8 cellular contexts compared by ENCODE assay signal in the genomic region with DNA sequence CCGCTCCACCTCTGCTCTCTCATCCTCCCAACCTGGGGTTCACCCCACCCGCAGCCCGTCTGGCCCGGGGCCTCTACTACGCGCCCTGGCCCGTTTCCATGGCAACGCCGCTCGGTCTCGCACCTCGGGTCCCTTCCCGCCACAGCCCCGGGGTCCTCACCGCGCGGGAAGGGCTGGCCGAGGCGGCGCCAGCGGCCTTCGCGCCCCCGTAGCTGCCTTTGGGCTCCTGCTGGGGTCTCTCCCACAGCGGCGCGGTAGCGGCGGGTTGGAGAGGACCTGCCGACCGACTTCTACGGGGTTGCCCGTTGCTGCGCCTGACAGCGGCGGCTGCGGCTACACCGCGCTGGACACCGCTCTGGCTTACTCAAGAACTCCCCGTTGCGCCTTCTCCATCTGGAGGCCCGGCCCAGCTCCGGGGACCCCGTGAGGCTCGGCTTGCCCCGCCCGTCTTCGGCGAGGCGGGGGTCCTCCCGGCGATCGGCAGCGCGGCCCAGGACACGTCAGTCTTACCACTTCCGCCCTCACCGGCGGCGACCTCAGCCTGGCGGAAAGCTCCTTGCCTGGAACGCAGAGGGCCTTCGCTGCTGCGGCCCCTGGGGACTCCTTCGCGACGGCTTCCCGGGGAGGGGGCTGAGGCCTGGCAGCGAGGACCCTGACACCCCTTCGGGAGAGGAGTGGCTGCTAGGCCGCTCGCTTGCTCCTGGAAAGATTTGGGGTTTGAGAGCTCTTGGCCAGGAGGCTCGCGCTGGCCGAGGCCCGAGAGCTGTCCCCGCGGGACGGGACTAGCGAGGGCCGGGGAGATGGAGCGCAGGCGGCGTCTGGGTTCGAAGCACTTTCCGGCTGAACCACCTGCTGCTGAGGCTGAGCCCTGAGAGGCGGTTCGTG. TPM values are rescaled to one million over a fixed set of nuclear protein-coding genes. Genes with fewer than 3 reads are reported as not detected.
DNase-seq lines count a peak whose midpoint lies in the region; ATAC-seq and TF ChIP-seq lines count a peak whose summit lies in the region.

A gene with protein sequence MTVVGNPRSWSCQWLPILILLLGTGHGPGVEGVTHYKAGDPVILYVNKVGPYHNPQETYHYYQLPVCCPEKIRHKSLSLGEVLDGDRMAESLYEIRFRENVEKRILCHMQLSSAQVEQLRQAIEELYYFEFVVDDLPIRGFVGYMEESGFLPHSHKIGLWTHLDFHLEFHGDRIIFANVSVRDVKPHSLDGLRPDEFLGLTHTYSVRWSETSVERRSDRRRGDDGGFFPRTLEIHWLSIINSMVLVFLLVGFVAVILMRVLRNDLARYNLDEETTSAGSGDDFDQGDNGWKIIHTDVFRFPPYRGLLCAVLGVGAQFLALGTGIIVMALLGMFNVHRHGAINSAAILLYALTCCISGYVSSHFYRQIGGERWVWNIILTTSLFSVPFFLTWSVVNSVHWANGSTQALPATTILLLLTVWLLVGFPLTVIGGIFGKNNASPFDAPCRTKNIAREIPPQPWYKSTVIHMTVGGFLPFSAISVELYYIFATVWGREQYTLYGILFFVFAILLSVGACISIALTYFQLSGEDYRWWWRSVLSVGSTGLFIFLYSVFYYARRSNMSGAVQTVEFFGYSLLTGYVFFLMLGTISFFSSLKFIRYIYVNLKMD (minus strand): TSS at position 256 of the 885 bp plus-strand sequence. CDS start 422 bp downstream, outside the sequence.

- ATAC-seq in GM21360 (IDR thresholded peaks at IDR 0.05; ENCODE audit: unreplicated experiment), result peak; percentile 78

- POLR2A ChIA-PET in Caco-2 (lab: Charles Lee), result interaction anchor here (0.5 to 2.2 kb wide), 11 partner anchors 18 to 878 kb away, joined by 3 to 28 read pairs (median 7); partner anchors contain the start of genes CHMP4A, DCAF11, EMC9 and IRF9

- CTCF ChIA-PET in Caco-2 (lab: Charles Lee), result interaction anchor here (1.0 to 1.6 kb wide), 3 partner anchors 20 to 49 kb away, joined by 3 to 7 read pairs (median 4); partner anchors contain the start of genes IRF9, MDP1 and PSME2

- intact Hi-C loops in Caco-2 (cut with micrococcal nuclease; ENCODE audit: unreplicated experiment), result loop anchor here (1.0 kb wide), 2 partner anchors 18 to 34 kb away; partner anchors contain the start of genes CHMP4A and IRF9

- H3K36me3 Mint-ChIP-seq in Caco-2 (ENCODE audit: insufficient read depth, unreplicated experiment) (peaks cover 54% of the 10 kb centered on the region), endothelial cell (ENCODE audit: low read depth, unreplicated experiment) (peaks cover 33% of the 10 kb centered on the region)

- H3K4me3 ChIP-seq in Caco-2 (ENCODE audit: low read depth, low read length) (peak within 1 kb of the TSS; percentile 95), NT2/D1 (ENCODE audit: insufficient read length, low read depth) (peak within 1 kb of the TSS; percentile 72)

- TF ChIP-seq CTCF in Caco-2 (IDR thresholded peaks at IDR 0.05; ENCODE audit: insufficient read depth in 1 of 2, low read depth in 1 of 2, low read length in 1 of 2, severe bottlenecking in 1 of 2, unreplicated experiment in 1 of 2) (no peak), endothelial cell (IDR thresholded peaks at IDR 0.05; ENCODE audit: unreplicated experiment) (no peak)

- H3K4me1 ChIP-seq in Caco-2, result 0 out of 2 replicates have a peak, but pooled peaks cover 9% of the 10 kb centered on the region
- H3K4me1 ChIP-seq in NT2/D1 (ENCODE audit: insufficient read depth, insufficient read length), result no peaks in the 10 kb centered on the region

- H3K9me3 ChIP-seq in Caco-2, result no peaks in the 10 kb centered on the region
- peaks cover 12% of the 10 kb centered on the region; the same call in 1 of the 2 replicates for H3K9me3 ChIP-seq in NT2/D1 (ENCODE audit: insufficient read depth, low read length)

- no TSS peak for BruUV-seq in Caco-2 (replicated peaks; lab: Mats Ljungman, UMichigan)

- no peaks in the 10 kb centered on the region for H3K27me3 ChIP-seq in Caco-2 (replicated peaks; ENCODE audit: control insufficient read depth, insufficient read depth, low read length)
- no peaks in the 10 kb centered on the region for H3K27me3 ChIP-seq in NT2/D1 (ENCODE audit: insufficient read depth, insufficient read length)

- H3K4me1 Mint-ChIP-seq in Caco-2 (ENCODE audit: low read depth, unreplicated experiment) (peaks cover 11% of the 10 kb centered on the region), endothelial cell (ENCODE audit: unreplicated experiment) (peaks cover 24% of the 10 kb centered on the region)

- peak within 1 kb of the TSS; percentile 75 for H3K9ac ChIP-seq in NT2/D1 (ENCODE audit: insufficient read length, low read depth)

- H3K27me3 Mint-ChIP-seq in Caco-2 (ENCODE audit: insufficient read depth, unreplicated experiment) (no peaks in the 10 kb centered on the region), endothelial cell (ENCODE audit: unreplicated experiment) (peaks cover 21% of the 10 kb centered on the region)

- H3K9me3 Mint-ChIP-seq in Caco-2 (ENCODE audit: unreplicated experiment), result no peaks in the 10 kb centered on the region
- no peaks in the 10 kb centered on the region for H3K9me3 Mint-ChIP-seq in endothelial cell (ENCODE audit: unreplicated experiment)

- DNase-seq in Caco-2 (peak; percentile 88 to 90), HT-29 (ENCODE audit: low spot score) (peak; percentile 73), NT2/D1 (ENCODE audit: low read depth, low spot score) (peak; percentile 69), endothelial cell (ENCODE audit: low spot score) (peak; percentile 77), middle frontal gyrus (ENCODE audit: extremely low spot score, low spot score) (peak; percentile 58)
- peak; percentile 68 for DNase-seq in activated CD8-positive, alpha-beta memory T cell treated with anti-CD3 and anti-CD28 coated beads, Interleukin-2, amount 50 U/mL, for 24 hours (ENCODE audit: extremely low read depth)
- DNase-seq in stimulated activated CD8-positive, alpha-beta memory T cell treated with anti-CD3 and anti-CD28 coated beads, Interleukin-2, amount 100 ng/mL, for 1 hour (ENCODE audit: low read depth in 2 of 2), result peak; percentile 76 to 77

- H3K27ac Mint-ChIP-seq in Caco-2 (ENCODE audit: unreplicated experiment), result peak within 1 kb of the TSS; percentile 88
- H3K27ac Mint-ChIP-seq in endothelial cell (ENCODE audit: unreplicated experiment), result peak within 1 kb of the TSS; percentile 98

- H3K36me3 ChIP-seq in Caco-2 (ENCODE audit: control insufficient read depth, insufficient read depth, low read length) (no peaks in the 10 kb centered on the region), NT2/D1 (ENCODE audit: insufficient read depth, insufficient read length, low read length) (peaks cover 36% of the 10 kb centered on the region)

- H3K4me3 Mint-ChIP-seq in Caco-2 (ENCODE audit: unreplicated experiment) (peak within 1 kb of the TSS; percentile 84), endothelial cell (ENCODE audit: unreplicated experiment) (peak within 1 kb of the TSS; percentile 97)

RNA-seq across cellular contexts. Expression of the gene that starts here (rescaled TPM):
- total RNA-seq in Caco-2 (2022) (41.9 and 47.1 TPM in 2 replicates), endothelial cell (ENCODE audit: unreplicated experiment) (41.8 TPM)
- total RNA-seq in HT-29 (2014; rRNA removed; shearing (Covaris generic)), result 41.4 and 44.4 TPM in 2 replicates

Comparison
In these comparisons a context has a peak if more than half of its experiments do, and no peak if none do; other contexts are left out.
1. Peak in every context shown above with its lines: DNase-seq, ATAC-seq and H3K4me3 ChIP-seq.